Comparison of ENCODE assay signal across 16 cellular contexts in genomic region chr5:83441752-83442151, GRCh38. TPM values are rescaled to one million over a fixed set of nuclear protein-coding genes. Genes with fewer than 3 reads are reported as not detected.
DNase-seq lines count a peak whose midpoint lies in the region; ATAC-seq and TF ChIP-seq lines count a peak whose summit lies in the region.
"Had no signal": no experiment of that assay in that cellular context is flagged by ENCODE, and none has a peak within 500 bp of the region (broad histone marks: within the 10 kb centered on the region; RNA-seq: fewer than 3 reads in every experiment).

No MANE protein-coding gene starts in this region.

- H3K36me3 ChIP-seq in Peyer's patch (no peaks in the 10 kb centered on the region), vagina (no peaks in the 10 kb centered on the region)

- TF ChIP-seq CTCF in GM13976 (IDR thresholded peaks at IDR 0.05; ENCODE audit: borderline replicate concordance, control extremely low read depth, extremely low read depth, insufficient read depth, missing control alignments) = no peak
- TF ChIP-seq CTCF in GM20000 (IDR thresholded peaks at IDR 0.05; ENCODE audit: extremely low read depth, missing control alignments) = no peak
- no peak for TF ChIP-seq CTCF in Peyer's patch (IDR thresholded peaks at IDR 0.05)
- no peak for TF ChIP-seq CTCF in vagina (IDR thresholded peaks at IDR 0.05)

- no peak for TF ChIP-seq POLR2A in Peyer's patch (IDR thresholded peaks at IDR 0.05)
- no peak for TF ChIP-seq POLR2A in vagina (IDR thresholded peaks at IDR 0.05)

- DNase-seq in GM13976 (ENCODE audit: low spot score) (peak; percentile 42), GM20000 (ENCODE audit: low spot score) (peak; percentile 54), NOMO-1 treated with DMSO at 0.1 percent for 48 hours (lab: John Stamatoyannopoulos, UW; ENCODE audit: unreplicated experiment) (peak; percentile 79), Peyer's patch (no peak), vagina (ENCODE audit: extremely low spot score in 2 of 2) (no peak), NCI-H510A treated with DMSO at 0.1 percent for 48 hours (lab: John Stamatoyannopoulos, UW) (no peak), NCI-H524 treated with DMSO at 0.1 percent for 48 hours (lab: John Stamatoyannopoulos, UW) (no peak)
- DNase-seq: activated CD4-positive, alpha-beta memory T cell treated with anti-CD3 and anti-CD28 coated beads for 36 hours; activated effector memory CD4-positive, alpha-beta T cell treated with anti-CD3 and anti-CD28 coated beads, Interleukin-2, amount 50 U/mL, for 16 hours; body of pancreas; effector CD8-positive, alpha-beta T cell; H9; psoas muscle had no signal

- H3K27me3 ChIP-seq in Peyer's patch = no peaks in the 10 kb centered on the region
- no peaks in the 10 kb centered on the region for H3K27me3 ChIP-seq in vagina
- H3K27me3 ChIP-seq: body of pancreas had no signal

- H3K4me1 ChIP-seq in Peyer's patch = no peaks in the 10 kb centered on the region
- no peaks in the 10 kb centered on the region for H3K4me1 ChIP-seq in vagina
- H3K4me1 ChIP-seq: body of pancreas, psoas muscle had no signal

- no peak overlapping the region for H3K27ac ChIP-seq in Peyer's patch
- H3K27ac ChIP-seq in vagina = no peak overlapping the region
- H3K27ac ChIP-seq: body of pancreas, psoas muscle, RWPE1 had no signal

- in situ Hi-C loops in GM13976 (cut with MboI; ENCODE audit: low sequenced_read_pairs, unreplicated experiment) = loop anchor here (25.0 kb wide), 1 partner anchor 804 kb away; no protein-coding TSS in a partner anchor

- ATAC-seq in HG02981 (IDR thresholded peaks at IDR 0.05; ENCODE audit: unreplicated experiment) = peak; percentile 65
- ATAC-seq: body of pancreas; psoas muscle; stimulated activated effector memory CD8-positive, alpha-beta T cell treated with anti-CD3 and anti-CD28 coated beads, Interleukin-12 subunit alpha, Interleukin-12 subunit beta, amount 100 ng/mL, for 72 hours had no signal

- H3K4me3 ChIP-seq in Peyer's patch (no peak overlapping the region), vagina (no peak overlapping the region)
- H3K4me3 ChIP-seq: body of pancreas, psoas muscle had no signal

- H3K9me3 ChIP-seq in Peyer's patch (peaks cover 0 to 5% (median 0%) of the 10 kb centered on the region in 4 donors), vagina (no peaks in the 10 kb centered on the region)
- H3K9me3 ChIP-seq: body of pancreas, psoas muscle had no signal

- intact Hi-C loops in vagina (cut with DNase I) = no loop called here

RNA-seq across cellular contexts. Expression of gene VCAN, which starts 29.8 kb away (rescaled TPM):
- total RNA-seq in Peyer's patch = 10 to 100 TPM; 10.5 to 40.4 (median 16.6) TPM
- total RNA-seq in vagina = 71.2 TPM

Comparison
In these comparisons a context has a peak if more than half of its experiments do, and no peak if none do; other contexts are left out.
1. DNase-seq: peak in GM13976 (single experiment), GM20000 (single experiment) and NOMO-1 treated with DMSO at 0.1 percent for 48 hours (single experiment); none in Peyer's patch (0 of 3), vagina (0 of 2), NCI-H510A treated with DMSO at 0.1 percent for 48 hours (single experiment) and NCI-H524 treated with DMSO at 0.1 percent for 48 hours (single experiment).